15 cellular contexts compared by ENCODE assay signal in genomic region chr21:36126621-36127110, GRCh38. TPM values are rescaled to one million over a fixed set of nuclear protein-coding genes. Genes with fewer than 3 reads are reported as not detected.
"Had no signal": no experiment of that assay in that cellular context is flagged by ENCODE, and none has a peak within 500 bp of the region (broad histone marks: within the 10 kb centered on the region; RNA-seq: fewer than 3 reads in every experiment).

No MANE protein-coding gene starts in this region.

- H3K9me3 ChIP-seq: ascending aorta, colonic mucosa had no signal

- H3K9me3 Mint-ChIP-seq: activated CD4-positive, alpha-beta T cell treated with anti-CD3 and anti-CD28 coated beads, Interleukin-2, amount 10 ng/mL, durations not matched to agents 7 days and 5 days; naive thymus-derived CD4-positive, alpha-beta T cell; stimulated activated naive B cell treated with anti-CD40 and anti-IgM and Interleukin-4, amounts not matched to agents 10 μg/mL and 1 μg/mL and 100 μg/mL, for 72 hours; T-helper 1 cell treated with Interleukin-12 subunit alpha and Interleukin-12 subunit beta and Interleukin-4 antibody, amounts not matched to agents 30 μg/mL and 1 μg/mL, for 36 hours had no signal

- H3K79me2 ChIP-seq: parathyroid adenoma had no signal

- DNase-seq: activated CD4-positive, alpha-beta T cell treated with anti-CD3 and anti-CD28 coated beads, Interleukin-2, amount 10 ng/mL, durations not matched to agents 7 days and 5 days; activated CD4-positive, CD25-positive, alpha-beta regulatory T cell; activated T-cell treated with anti-CD3 and anti-CD28 coated beads, Interleukin-2, amount 50 U/mL, for 48 hours; effector CD4-positive, alpha-beta T cell; hypothalamus; kidney glomerular epithelial cell; naive thymus-derived CD4-positive, alpha-beta T cell; retina; stimulated activated naive B cell treated with anti-CD40 and anti-IgM and Interleukin-4, amounts not matched to agents 10 μg/mL and 1 μg/mL and 100 μg/mL, for 72 hours had no signal

- H3K4me3 ChIP-seq: ascending aorta, cardiac muscle cell, colonic mucosa, lung had no signal

- H3K27ac Mint-ChIP-seq: T-helper 1 cell treated with Interleukin-12 subunit alpha and Interleukin-12 subunit beta and Interleukin-4 antibody, amounts not matched to agents 30 μg/mL and 1 μg/mL, for 36 hours had no signal

- H2AFZ ChIP-seq: parathyroid adenoma had no signal

- H3K36me3 ChIP-seq: ascending aorta, cardiac muscle cell, colonic mucosa had no signal

- H3K27me3 ChIP-seq: ascending aorta, colonic mucosa had no signal

- H3K4me1 ChIP-seq: colonic mucosa had no signal

- H3K36me3 Mint-ChIP-seq: stimulated activated naive B cell treated with anti-CD40 and anti-IgM and Interleukin-4, amounts not matched to agents 10 μg/mL and 1 μg/mL and 100 μg/mL, for 72 hours had no signal

- ATAC-seq: naive thymus-derived CD4-positive, alpha-beta T cell; stimulated activated naive B cell treated with anti-CD40 and anti-IgM and Interleukin-4, amounts not matched to agents 10 μg/mL and 1 μg/mL and 100 μg/mL, for 72 hours had no signal

- H3K27ac ChIP-seq: ascending aorta, cardiac muscle cell, colonic mucosa, parathyroid adenoma had no signal

- H3K9ac ChIP-seq: parathyroid adenoma had no signal

- H3K4me3 Mint-ChIP-seq: activated CD4-positive, alpha-beta T cell treated with anti-CD3 and anti-CD28 coated beads, Interleukin-2, amount 10 ng/mL, durations not matched to agents 7 days and 5 days; naive thymus-derived CD4-positive, alpha-beta T cell; stimulated activated naive B cell treated with anti-CD40 and anti-IgM and Interleukin-4, amounts not matched to agents 10 μg/mL and 1 μg/mL and 100 μg/mL, for 72 hours; T-helper 1 cell treated with Interleukin-12 subunit alpha and Interleukin-12 subunit beta and Interleukin-4 antibody, amounts not matched to agents 30 μg/mL and 1 μg/mL, for 36 hours had no signal

RNA-seq across cellular contexts. Expression of gene CBR3, which starts 8.2 kb away (rescaled TPM):
- total RNA-seq: cardiac muscle cell had no signal
